Comparison of ENCODE assay signal across 8 cellular contexts in genomic region chr10:15725603-15726002, GRCh38. TPM values are rescaled to one million over a fixed set of nuclear protein-coding genes. Genes with fewer than 3 reads are reported as not detected.
DNase-seq lines count a peak whose midpoint lies in the region; ATAC-seq and TF ChIP-seq lines count a peak whose summit lies in the region.

No MANE protein-coding gene starts in this region.

- no peak overlapping the region for H3K9ac ChIP-seq in PC-3 (ENCODE audit: low read length)

- H3K4me3 Mint-ChIP-seq in osteocyte (ENCODE audit: unreplicated experiment), result no peak overlapping the region

- TF ChIP-seq CTCF in C4-2B (conservative IDR thresholded peaks at IDR 0.05) (peak; percentile 84), PC-3 (conservative IDR thresholded peaks at IDR 0.05; ENCODE audit: low read depth, low read length) (peak; percentile 57), esophagus muscularis mucosa (IDR thresholded peaks at IDR 0.05) (peak; percentile 37 to 68 (median 58)), osteocyte (IDR thresholded peaks at IDR 0.05) (peak; percentile 77)

- no peaks in the 10 kb centered on the region for H4K20me1 ChIP-seq in PC-3 (ENCODE audit: low read length)

- TF ChIP-seq EP300 in esophagus muscularis mucosa (IDR thresholded peaks at IDR 0.05), result no peak

- H3K79me2 ChIP-seq in PC-3 (ENCODE audit: low read length), result no peaks in the 10 kb centered on the region

- intact Hi-C loops in PC-3 (cut with micrococcal nuclease) (loop anchor here (2.0 kb wide), 1 partner anchor 291 kb away; no protein-coding TSS in a partner anchor), esophagus muscularis mucosa (cut with DNase I) (no loop called here), posterior cingulate gyrus (cut with DNase I) (no loop called here)

- H2AFZ ChIP-seq in PC-3 (ENCODE audit: low read length), result no peak overlapping the region

- H3K4me1 ChIP-seq in PC-3 (ENCODE audit: insufficient read depth, low read length) (no peaks in the 10 kb centered on the region), esophagus muscularis mucosa (peaks cover 0 to 27% (median 25%) of the 10 kb centered on the region in 4 donors)

- H3F3A ChIP-seq in PC-3 (ENCODE audit: low read length, unreplicated experiment), result no peaks in the 10 kb centered on the region

- H3K4me2 ChIP-seq in PC-3 (ENCODE audit: low read length), result no peak overlapping the region

- H3K27me3 ChIP-seq in PC-3 (ENCODE audit: low read length) (peaks cover 3% of the 10 kb centered on the region; the same call in 1 of the 2 replicates), esophagus muscularis mucosa (peaks cover 0 to 1% (median 0%) of the 10 kb centered on the region in 4 donors)

- H3K27ac ChIP-seq in C4-2B, result no peak overlapping the region
- H3K27ac ChIP-seq in PC-3 (ENCODE audit: low read length), result no peak overlapping the region
- H3K27ac ChIP-seq in esophagus muscularis mucosa (replicated peaks in 1 of 4), result no peak overlapping the region

- no peaks in the 10 kb centered on the region for H3K36me3 Mint-ChIP-seq in osteocyte (ENCODE audit: unreplicated experiment)

- ATAC-seq in GM21526 (IDR thresholded peaks at IDR 0.05; ENCODE audit: low FRiP score, unreplicated experiment), result peak; percentile 61
- ATAC-seq in PC-3, result peak; percentile 83

- H3K36me3 ChIP-seq in PC-3 (ENCODE audit: low read depth, low read length) (no peaks in the 10 kb centered on the region), esophagus muscularis mucosa (no peaks in the 10 kb centered on the region)

- no peak overlapping the region for H3K4me3 ChIP-seq in PC-3 (ENCODE audit: low read length)
- H3K4me3 ChIP-seq in esophagus muscularis mucosa, result no peak overlapping the region

- 23% methylated on average over 2 of the region's 2 CpGs for WGBS in esophagus muscularis mucosa

- POLR2A ChIA-PET in PC-3 (lab: Charles Lee; ENCODE audit: unreplicated experiment), result interaction anchor here (0.5 kb wide), 1 partner anchor 110 kb away, joined by 3 read pairs; no protein-coding TSS in a partner anchor

- H3K4me1 Mint-ChIP-seq in osteocyte (ENCODE audit: unreplicated experiment), result peaks cover 3% of the 10 kb centered on the region

- no peak overlapping the region for H3K27ac Mint-ChIP-seq in osteocyte (ENCODE audit: unreplicated experiment)

- H3K27me3 Mint-ChIP-seq in osteocyte (ENCODE audit: unreplicated experiment), result peaks cover 2% of the 10 kb centered on the region

- CTCF ChIA-PET in PC-3 (lab: Charles Lee), result no interaction called here

- H3K9me3 Mint-ChIP-seq in osteocyte (ENCODE audit: unreplicated experiment), result peaks cover 6% of the 10 kb centered on the region

- H3K9me2 ChIP-seq in PC-3 (replicated peaks; ENCODE audit: low read length), result no peaks in the 10 kb centered on the region

- TF ChIP-seq POLR2A in esophagus muscularis mucosa (IDR thresholded peaks at IDR 0.05; ENCODE audit: low read depth), result no peak

- BruUV-seq in PC-3 (replicated peaks; lab: Mats Ljungman, UMichigan), result no TSS peak

- H3K9me3 ChIP-seq in PC-3 (ENCODE audit: low read length) (no peaks in the 10 kb centered on the region), esophagus muscularis mucosa (peaks cover 0 to 5% (median under 1%) of the 10 kb centered on the region in 4 donors)

- DNase-seq in PC-3, result peak; percentile 48
- peak; percentile 37 for DNase-seq in esophagus muscularis mucosa (ENCODE audit: extremely low spot score)
- no peak for DNase-seq in osteocyte (ENCODE audit: extremely low spot score, unreplicated experiment)
- no peak for DNase-seq in GM19240 (ENCODE audit: insufficient read length, low spot score)
- DNase-seq in DMS79 (lab: John Stamatoyannopoulos, UW), result no peak
- no peak for DNase-seq in posterior cingulate gyrus

RNA-seq across cellular contexts. Expression of gene ITGA8, which starts 5.9 kb away (rescaled TPM):
- total RNA-seq in PC-3 (2014; rRNA removed) (not detected in 2 replicates), esophagus muscularis mucosa (100 to 1,000 TPM in 1 of 4 donors, 10 to 100 TPM in 3; 26.2 to 113 (median 50.4) TPM), osteocyte (6.9 and 7.5 TPM in 2 replicates)

Comparison
In these comparisons a context has a peak if more than half of its experiments do, and no peak if none do; other contexts are left out.
1. DNase-seq: peak in PC-3 (single experiment) and esophagus muscularis mucosa (single experiment); none in osteocyte (single experiment), GM19240 (single experiment), DMS79 (single experiment) and posterior cingulate gyrus (0 of 10).
2. Peak in every context shown above with its lines, with median percentiles within 50 percentile points of each other: CTCF ChIP-seq.